In the genomic region with DNA sequence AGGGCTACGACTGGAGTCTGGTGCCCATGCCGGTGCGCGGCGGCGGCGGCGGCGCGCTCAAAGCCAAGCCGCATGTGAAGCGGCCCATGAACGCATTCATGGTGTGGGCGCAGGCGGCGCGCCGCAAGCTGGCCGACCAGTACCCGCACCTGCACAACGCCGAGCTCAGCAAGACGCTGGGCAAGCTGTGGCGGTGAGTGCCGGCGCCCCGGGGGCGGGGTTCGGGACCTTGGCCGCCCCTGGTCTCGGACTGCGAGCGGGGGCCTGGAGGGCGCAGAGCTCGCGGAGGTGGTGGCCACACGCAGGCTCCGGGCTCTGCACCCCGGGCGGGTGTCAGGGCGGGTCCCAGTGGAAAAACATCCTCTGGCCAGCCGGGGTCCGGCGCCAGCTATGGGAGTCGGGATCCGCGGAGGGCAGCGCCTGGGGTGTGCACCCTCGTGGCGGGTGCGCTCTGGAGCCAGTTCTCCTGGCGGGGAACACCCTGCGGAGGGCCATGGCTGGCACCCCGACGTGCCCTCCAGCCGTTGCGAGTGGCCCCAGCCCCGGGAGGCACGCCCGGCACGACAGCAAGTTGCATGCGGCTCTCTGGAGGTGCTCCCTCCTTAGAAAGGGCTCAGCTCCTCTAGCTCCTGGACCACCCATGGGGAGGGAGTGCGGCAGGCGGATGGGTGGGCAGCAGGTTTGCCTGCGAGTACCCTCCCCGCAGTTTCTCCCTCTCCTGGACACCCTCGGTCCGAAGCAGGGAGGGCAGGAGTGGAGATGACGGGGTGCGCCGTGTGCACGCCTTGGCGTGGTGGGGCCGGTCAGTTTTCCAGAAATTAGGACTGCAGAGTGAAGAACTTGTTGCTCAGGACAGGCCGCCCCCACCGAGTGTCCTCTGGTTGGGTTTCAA, we compare ENCODE assay signal across 9 cellular contexts. TPM values are rescaled to one million over a fixed set of nuclear protein-coding genes. Genes with fewer than 3 reads are reported as not detected.
DNase-seq lines count a peak whose midpoint lies in the region; ATAC-seq, FAIRE-seq and TF ChIP-seq lines count a peak whose summit lies in the region.
"Had no signal": no experiment of that assay in that cellular context is flagged by ENCODE, and none has a peak within 500 bp of the region (broad histone marks: within the 10 kb centered on the region; RNA-seq: fewer than 3 reads in every experiment).

No MANE protein-coding gene starts in this region.

- H4K20me1 ChIP-seq in endothelial cell of umbilical vein (replicated peaks; ENCODE audit: control insufficient read depth, extremely low read depth, insufficient read depth, low read length): no peaks in the 10 kb centered on the region

- no peaks in the 10 kb centered on the region for H3K79me2 ChIP-seq in endothelial cell of umbilical vein (ENCODE audit: control insufficient read depth, insufficient read depth, low read length)

- H3K4me1 ChIP-seq in CD8-positive, alpha-beta memory T cell (ENCODE audit: insufficient read depth, low read length): peaks cover 4% of the 10 kb centered on the region
- peaks cover 0 to 21% (median 10%) of the 10 kb centered on the region in 4 donors for H3K4me1 ChIP-seq in Peyer's patch
- H3K4me1 ChIP-seq in endothelial cell of umbilical vein (ENCODE audit: control insufficient read depth, extremely low read depth, insufficient read depth, low read length): peaks cover 4% of the 10 kb centered on the region

- TF ChIP-seq CTCF in Peyer's patch (IDR thresholded peaks at IDR 0.05): no peak
- TF ChIP-seq CTCF in endothelial cell of umbilical vein (IDR thresholded peaks at IDR 0.05; ENCODE audit: extremely low read depth in 1 of 2, insufficient read depth in 1 of 2, low read depth in 1 of 2, low read length in 2 of 2): no peak
- no peak for TF ChIP-seq CTCF in progenitor cell of endocrine pancreas (IDR thresholded peaks at IDR 0.05; ENCODE audit: unreplicated experiment)

- CTCF ChIA-PET in CD8-positive, alpha-beta memory T cell (lab: Charles Lee): interaction anchor here (1.4 to 1.7 kb wide), 2 partner anchors 13 to 18 kb away, joined by 3 to 4 read pairs; no protein-coding TSS in a partner anchor
- CTCF ChIA-PET in endothelial cell of umbilical vein (lab: Charles Lee): interaction anchor here (0.9 to 1.7 kb wide), 4 partner anchors 9 to 75 kb away, joined by 3 to 5 read pairs (median 4); no protein-coding TSS in a partner anchor

- no peak overlapping the region for H3K27ac ChIP-seq in CD8-positive, alpha-beta memory T cell (ENCODE audit: low read depth, low read length)
- no peak overlapping the region for H3K27ac ChIP-seq in Peyer's patch
- no peak overlapping the region for H3K27ac ChIP-seq in endothelial cell of umbilical vein (ENCODE audit: insufficient read depth, low read depth, low read length)

- no peak overlapping the region for H3K4me3 ChIP-seq in CD8-positive, alpha-beta memory T cell (ENCODE audit: low read length)
- H3K4me3 ChIP-seq in Peyer's patch (peak overlapping the region; percentile 31 to 64 (median 56)), endothelial cell of umbilical vein (replicated peaks in 1 of 3; ENCODE audit: insufficient read depth in 1 of 3, low read depth in 1 of 3, low read length in 3 of 3) (no peak overlapping the region)

- ATAC-seq in HG03565 (IDR thresholded peaks at IDR 0.05; ENCODE audit: unreplicated experiment): no peak

- POLR2A ChIA-PET in CD8-positive, alpha-beta memory T cell (lab: Charles Lee): interaction anchor here (1.2 to 1.9 kb wide), 3 partner anchors 11 to 21 kb away, joined by 3 to 12 read pairs (median 7); no protein-coding TSS in a partner anchor
- POLR2A ChIA-PET in endothelial cell of umbilical vein (lab: Charles Lee): no interaction called here

- peak overlapping the region in 1 of 8 donors; percentile 46 for H3K27ac Mint-ChIP-seq in CD8-positive, alpha-beta memory T cell
- H3K27ac Mint-ChIP-seq in progenitor cell of endocrine pancreas: no peak overlapping the region

- no peak overlapping the region for H3K4me2 ChIP-seq in endothelial cell of umbilical vein (ENCODE audit: insufficient read depth, low read length)

- dilution Hi-C loops in endothelial cell of umbilical vein (cut with MboI; ENCODE audit: extremely low pct_ligation_motif_present, low sequenced_read_pairs): no loop called here

- no peak for FAIRE-seq in endothelial cell of umbilical vein (lab: Jason Lieb, UNC)
- FAIRE-seq: TTC549 had no signal

- H3K4me3 Mint-ChIP-seq in CD8-positive, alpha-beta memory T cell: peak overlapping the region in 6 of 7 donors; percentile 24 to 66 (median 58)
- peak overlapping the region; percentile 58 for H3K4me3 Mint-ChIP-seq in progenitor cell of endocrine pancreas (ENCODE audit: low read depth)

- TF ChIP-seq POLR2A in Peyer's patch (IDR thresholded peaks at IDR 0.05) (no peak), endothelial cell of umbilical vein (IDR thresholded peaks at IDR 0.05; ENCODE audit: low read depth, low read length) (no peak)

- intact Hi-C loops in endothelial cell of umbilical vein (cut with micrococcal nuclease): no loop called here

- H3K36me3 Mint-ChIP-seq in CD8-positive, alpha-beta memory T cell: peaks cover 0 to 1% (median 0%) of the 10 kb centered on the region in 3 donors
- H3K36me3 Mint-ChIP-seq in progenitor cell of endocrine pancreas (ENCODE audit: insufficient read depth): peaks cover 2% of the 10 kb centered on the region

- H3K9ac ChIP-seq in endothelial cell of umbilical vein (replicated peaks; ENCODE audit: extremely low read depth, insufficient read depth, low read length): no peak overlapping the region

- H3K27me3 ChIP-seq in CD8-positive, alpha-beta memory T cell (ENCODE audit: insufficient read depth, low read length, poor library complexity, severe bottlenecking): peaks cover 6% of the 10 kb centered on the region
- H3K27me3 ChIP-seq in Peyer's patch (peaks cover 0 to 22% of the 10 kb centered on the region in 2 donors), endothelial cell of umbilical vein (ENCODE audit: control insufficient read depth in 2 of 2, insufficient read depth in 2 of 2, low read length in 2 of 2) (peaks cover 8 to 20% of the 10 kb centered on the region in 2 experiments)

- peak in 1 of 5 donors; percentile 28 for DNase-seq in CD8-positive, alpha-beta memory T cell
- DNase-seq in Peyer's patch: no peak
- no peak for DNase-seq in endothelial cell of umbilical vein (ENCODE audit: low read depth, low spot score)
- DNase-seq in progenitor cell of endocrine pancreas (ENCODE audit: low spot score, unreplicated experiment): no peak
- DNase-seq in inferior parietal cortex (ENCODE audit: extremely low spot score): no peak
- no peak for DNase-seq in activated CD8-positive, alpha-beta memory T cell treated with anti-CD3 and anti-CD28 coated beads, Interleukin-2, amount 50 U/mL, for 4 hours
- DNase-seq in NCI-H82 (lab: John Stamatoyannopoulos, UW): no peak

- BruUV-seq in endothelial cell of umbilical vein (replicated peaks; lab: Mats Ljungman, UMichigan): no TSS peak

- peaks cover 0 to 6% of the 10 kb centered on the region in 2 donors for H3K27me3 Mint-ChIP-seq in CD8-positive, alpha-beta memory T cell
- peaks cover 40% of the 10 kb centered on the region for H3K27me3 Mint-ChIP-seq in progenitor cell of endocrine pancreas

- H2AFZ ChIP-seq in endothelial cell of umbilical vein (ENCODE audit: low read depth, low read length): no peak overlapping the region

- no peaks in the 10 kb centered on the region for H3K36me3 ChIP-seq in CD8-positive, alpha-beta memory T cell (ENCODE audit: insufficient read depth, low read length)
- H3K36me3 ChIP-seq in Peyer's patch (no peaks in the 10 kb centered on the region), endothelial cell of umbilical vein (ENCODE audit: control insufficient read depth in 2 of 2, extremely low read depth in 1 of 2, insufficient read depth in 2 of 2, low read length in 2 of 2) (no peaks in the 10 kb centered on the region)

- H3K9me3 Mint-ChIP-seq in CD8-positive, alpha-beta memory T cell: peaks cover 0 to 2% (median 0%) of the 10 kb centered on the region in 5 donors
- no peaks in the 10 kb centered on the region for H3K9me3 Mint-ChIP-seq in progenitor cell of endocrine pancreas (ENCODE audit: low read depth)

- no peaks in the 10 kb centered on the region for H3K9me3 ChIP-seq in CD8-positive, alpha-beta memory T cell (ENCODE audit: low read length)
- no peaks in the 10 kb centered on the region for H3K9me3 ChIP-seq in Peyer's patch
- no peaks in the 10 kb centered on the region for H3K9me3 ChIP-seq in endothelial cell of umbilical vein (replicated peaks; ENCODE audit: control insufficient read depth, insufficient read depth, low read length)

- H3K9me1 ChIP-seq in endothelial cell of umbilical vein (replicated peaks; ENCODE audit: control insufficient read depth, extremely low read depth, insufficient read depth, low read length): no peaks in the 10 kb centered on the region

- peaks cover 0 to 4% (median 0%) of the 10 kb centered on the region in 3 donors for H3K4me1 Mint-ChIP-seq in CD8-positive, alpha-beta memory T cell
- peaks cover 1% of the 10 kb centered on the region for H3K4me1 Mint-ChIP-seq in progenitor cell of endocrine pancreas (ENCODE audit: low read depth)

RNA-seq across cellular contexts. Expression of a gene that starts 0.8 kb away (rescaled TPM):
- under 1 TPM; 0.39 to 0.62 TPM for total RNA-seq in CD8-positive, alpha-beta memory T cell
- polyA plus RNA-seq in CD8-positive, alpha-beta memory T cell: 0.39 TPM
- 1 to 10 TPM in 2 of 4 donors, under 1 TPM in 1, not detected in 1; 0.27 to 3.3 (median 1.1) TPM for total RNA-seq in Peyer's patch
- total RNA-seq in endothelial cell of umbilical vein: 0.42 and 0.53 TPM in 2 replicates
- polyA plus RNA-seq in endothelial cell of umbilical vein: 0.52 and 0.72 TPM in 2 replicates
- 0.35 and 0.37 TPM in 2 replicates for polyA plus RNA-seq in endothelial cell of umbilical vein (2011; cell fraction: cytosol; rRNA removed)
- 3.1 and 3.3 TPM in 2 replicates for polyA plus RNA-seq in endothelial cell of umbilical vein (2011; cell fraction: nucleus; rRNA removed)
- 0.29 and 0.45 TPM in 2 replicates for polyA plus RNA-seq in endothelial cell of umbilical vein (2012)
- polyA minus RNA-seq in endothelial cell of umbilical vein: 0.17 and 0.25 TPM in 2 replicates
- polyA minus RNA-seq in endothelial cell of umbilical vein (2011; cell fraction: cytosol; rRNA and poly(A)+ RNA removed): not detected
- 0.24 and 0.53 TPM in 2 replicates for polyA minus RNA-seq in endothelial cell of umbilical vein (2011; cell fraction: nucleus; rRNA and poly(A)+ RNA removed)
- total RNA-seq in progenitor cell of endocrine pancreas: 6.7 and 7.1 TPM in 2 replicates

RNA-seq across cellular contexts. Expression of a gene that starts 11.6 kb away (rescaled TPM):
- 10 to 100 TPM; 11.7 to 14.0 TPM for total RNA-seq in CD8-positive, alpha-beta memory T cell
- polyA plus RNA-seq in CD8-positive, alpha-beta memory T cell: 15.8 TPM
- 10 to 100 TPM; 16.3 to 85.4 (median 54.6) TPM for total RNA-seq in Peyer's patch
- 12.5 and 17.8 TPM in 2 replicates for total RNA-seq in endothelial cell of umbilical vein
- polyA plus RNA-seq in endothelial cell of umbilical vein: 14.3 and 17.8 TPM in 2 replicates
- 6.7 and 7.5 TPM in 2 replicates for polyA plus RNA-seq in endothelial cell of umbilical vein (2011; cell fraction: cytosol; rRNA removed)
- 17.8 and 26.6 TPM in 2 replicates for polyA plus RNA-seq in endothelial cell of umbilical vein (2011; cell fraction: nucleus; rRNA removed)
- polyA plus RNA-seq in endothelial cell of umbilical vein (2012): 15.8 and 23.9 TPM in 2 replicates
- 30.9 and 34.6 TPM in 2 replicates for polyA minus RNA-seq in endothelial cell of umbilical vein
- polyA minus RNA-seq in endothelial cell of umbilical vein (2011; cell fraction: cytosol; rRNA and poly(A)+ RNA removed): 13.3 TPM
- polyA minus RNA-seq in endothelial cell of umbilical vein (2011; cell fraction: nucleus; rRNA and poly(A)+ RNA removed): 16.7 and 20.3 TPM in 2 replicates
- total RNA-seq in progenitor cell of endocrine pancreas: 26.2 and 28.2 TPM in 2 replicates

Comparison
In these comparisons a context has a peak if more than half of its experiments do, and no peak if none do; other contexts are left out.
1. H3K4me3 ChIP-seq: peak in Peyer's patch (4 of 4); none in CD8-positive, alpha-beta memory T cell (single experiment) and endothelial cell of umbilical vein (0 of 3).